In genomic region chr11:20032127-20032526, GRCh38 we compare ENCODE assay signal across 18 cellular contexts.
DNase-seq lines count a peak whose midpoint lies in the region; ATAC-seq, FAIRE-seq and TF ChIP-seq lines count a peak whose summit lies in the region.
"Had no signal": no experiment of that assay in that cellular context is flagged by ENCODE, and none has a peak within 500 bp of the region (broad histone marks: within the 10 kb centered on the region; RNA-seq: fewer than 3 reads in every experiment).

No MANE protein-coding gene starts in this region.

- no peak for TF ChIP-seq CTCF in right lobe of liver (IDR thresholded peaks at IDR 0.05)
- TF ChIP-seq CTCF in HepG2 (CRISPR knock-in tag; IDR thresholded peaks at IDR 0.05) = no peak
- TF ChIP-seq CTCF in dorsolateral prefrontal cortex (IDR thresholded peaks at IDR 0.05 in 54 of 56, conservative IDR thresholded peaks at IDR 0.05 in 2 of 56; ENCODE audit: low read depth in 1 of 56, partially characterized antibody in 56 of 56) = no peak

- no peak for TF ChIP-seq RAD21 in HepG2 (CRISPR knock-in tag; IDR thresholded peaks at IDR 0.05)

- H3K27me3 Mint-ChIP-seq in activated CD4-positive, alpha-beta T cell treated with anti-CD3 and anti-CD28 coated beads, Interleukin-2, amount 10 ng/mL, durations not matched to agents 7 days and 5 days = peaks cover 15% of the 10 kb centered on the region

- in situ Hi-C loops in HepG2 (cut with HindIII; ENCODE audit: extremely low pct_ligation_motif_present, low pct_unique_long_range_greater_than_20kb) = no loop called here

- no TSS peak for BruUV-seq in HepG2 (replicated peaks; lab: Mats Ljungman, UMichigan)

- no peak for TF ChIP-seq POLR2A in right lobe of liver (IDR thresholded peaks at IDR 0.05)
- TF ChIP-seq POLR2A in HepG2 (IDR thresholded peaks at IDR 0.05; ENCODE audit: insufficient read depth in 1 of 2, low read depth in 2 of 2, low read length in 2 of 2) = no peak

- H2BK15ac ChIP-seq in mesendoderm (replicated peaks; ENCODE audit: low read depth) = peak overlapping the region; percentile 48

- H3K27ac ChIP-seq in right lobe of liver (peak overlapping the region in 2 of 3 donors; percentile 34 to 99), HepG2 (ENCODE audit: extremely low read length, insufficient read depth, low read length) (no peak overlapping the region), dorsolateral prefrontal cortex (peak overlapping the region in 32 of 59 donors; percentile 1 to 73 (median 36)), mesendoderm (ENCODE audit: low read depth, low read length) (peak overlapping the region; percentile 84)

- H4K8ac ChIP-seq in mesendoderm (ENCODE audit: low read depth, low read length) = no peak overlapping the region

- WGBS in right lobe of liver (ENCODE audit: insufficient coverage, low coverage, low lambda C conversion rate, missing lambda C conversion rate) = 79% methylated on average over 5 of the region's 5 CpGs
- WGBS in HepG2 (ENCODE audit: low lambda C conversion rate) = 80% methylated on average over 5 of the region's 5 CpGs
- no CpG with 5 or more reads among the region's 5 CpGs for WGBS in mesendoderm (ENCODE audit: extremely low coverage, insufficient coverage, low lambda C conversion rate)

- peak overlapping the region; percentile 70 for H3K18ac ChIP-seq in mesendoderm (ENCODE audit: low read length)

- no peak overlapping the region for H2AFZ ChIP-seq in HepG2 (ENCODE audit: low read length)

- peaks cover 0 to 33% (median 14%) of the 10 kb centered on the region in 4 donors for H3K4me1 ChIP-seq in right lobe of liver
- H3K4me1 ChIP-seq in HepG2 (ENCODE audit: insufficient read depth, low read length) = peaks cover 100% of the 10 kb centered on the region
- H3K4me1 ChIP-seq in mesendoderm (ENCODE audit: control insufficient read depth, low read depth, low read length) = peaks cover 33% of the 10 kb centered on the region

- no peaks in the 10 kb centered on the region for H3K36me3 ChIP-seq in right lobe of liver
- H3K36me3 ChIP-seq in HepG2 (replicated peaks in 1 of 2; ENCODE audit: control insufficient read depth in 1 of 2, insufficient read depth in 2 of 2, low read length in 2 of 2) = peaks cover 1 to 6% of the 10 kb centered on the region in 2 experiments; a peak in 1 of 5 replicates
- no peaks in the 10 kb centered on the region for H3K36me3 ChIP-seq in mesendoderm (ENCODE audit: control insufficient read depth, insufficient read depth, low read length)

- H2BK5ac ChIP-seq in mesendoderm (ENCODE audit: low read length) = peak overlapping the region; percentile 70

- H2BK120ac ChIP-seq in mesendoderm (ENCODE audit: low read depth, low read length) = peak overlapping the region; percentile 62

- no peaks in the 10 kb centered on the region for H3K27me3 ChIP-seq in right lobe of liver
- H3K27me3 ChIP-seq in HepG2 (ENCODE audit: control insufficient read depth in 1 of 2, insufficient read depth in 2 of 2, low read length in 2 of 2) = no peaks in the 10 kb centered on the region
- no peaks in the 10 kb centered on the region for H3K27me3 ChIP-seq in dorsolateral prefrontal cortex
- H3K27me3 ChIP-seq in mesendoderm (ENCODE audit: insufficient read depth, low read length, poor library complexity) = no peaks in the 10 kb centered on the region

- no peaks in the 10 kb centered on the region for H4K20me1 ChIP-seq in HepG2 (ENCODE audit: insufficient read depth, low read length)

- CTCF ChIA-PET in HepG2 (lab: Yijun Ruan, JAX; ENCODE audit: low intra/inter-chr PET ratio, low total read pairs) = no interaction called here
- CTCF ChIA-PET in activated CD4-positive, alpha-beta T cell treated with anti-CD3 and anti-CD28 coated beads, Interleukin-2, amount 10 ng/mL, durations not matched to agents 7 days and 5 days (lab: Charles Lee) = no interaction called here

- no peak overlapping the region for H4K5ac ChIP-seq in mesendoderm (ENCODE audit: low read length)

- H3K79me2 ChIP-seq in HepG2 (ENCODE audit: insufficient read depth, low read length) = peaks cover 73% of the 10 kb centered on the region
- peaks cover 68% of the 10 kb centered on the region for H3K79me2 ChIP-seq in mesendoderm (ENCODE audit: control insufficient read depth, insufficient read depth, low read length)

- H3K4me2 ChIP-seq in HepG2 (ENCODE audit: low read depth, low read length) (no peak overlapping the region), mesendoderm (ENCODE audit: low read length) (no peak overlapping the region)

- DNase-seq in right lobe of liver = no peak
- no peak for DNase-seq in HepG2 (ENCODE audit: low spot score)
- DNase-seq in dorsolateral prefrontal cortex = no peak
- DNase-seq in mesendoderm = no peak
- no peak for DNase-seq in activated CD4-positive, alpha-beta T cell treated with anti-CD3 and anti-CD28 coated beads, Interleukin-2, amount 10 ng/mL, durations not matched to agents 7 days and 5 days
- no peak for DNase-seq in pons (ENCODE audit: low spot score)
- DNase-seq in SW 1271 (lab: John Stamatoyannopoulos, UW) = no peak
- DNase-seq: activated CD4-positive, alpha-beta T cell treated with anti-CD3 and anti-CD28 coated beads for 1 hour; activated effector memory CD4-positive, alpha-beta T cell treated with anti-CD3 and anti-CD28 coated beads, Interleukin-2, amount 50 U/mL, for 16 hours; cerebellar nuclear complex; MM.1S; naive B cell; NCI-H1694 treated with DMSO at 0.1 percent for 48 hours; NCI-H345; stimulated activated CD4-positive, alpha-beta T cell treated with anti-CD3 and anti-CD28 coated beads, Interleukin-15, amount 100 ng/mL, for 24 hours; stimulated activated naive CD8-positive, alpha-beta T cell treated with anti-CD3 and anti-CD28 coated beads, Interleukin-15, Interleukin-2, amounts not matched to agents 100 U/mL and 50 U/mL, for 24 hours; T-helper 2 cell had no signal

- no peak overlapping the region for H3K4me3 Mint-ChIP-seq in activated CD4-positive, alpha-beta T cell treated with anti-CD3 and anti-CD28 coated beads, Interleukin-2, amount 10 ng/mL, durations not matched to agents 7 days and 5 days
- H3K4me3 Mint-ChIP-seq: naive B cell had no signal

- ATAC-seq in right lobe of liver = no peak
- no peak for ATAC-seq in HepG2
- ATAC-seq in GM19324 (IDR thresholded peaks at IDR 0.05; ENCODE audit: low FRiP score, unreplicated experiment) = no peak
- ATAC-seq: stimulated activated naive CD8-positive, alpha-beta T cell treated with anti-CD3 and anti-CD28 coated beads, Interleukin-15, Interleukin-2, amounts not matched to agents 100 U/mL and 50 U/mL, for 24 hours had no signal

- H3K23ac ChIP-seq in mesendoderm (ENCODE audit: low read length) = no peak overlapping the region

- H3K4me3 ChIP-seq in right lobe of liver (no peak overlapping the region), HepG2 (replicated peaks in 1 of 3; ENCODE audit: insufficient read depth in 1 of 3, low read depth in 2 of 3, low read length in 3 of 3) (no peak overlapping the region), dorsolateral prefrontal cortex (no peak overlapping the region), mesendoderm (ENCODE audit: low read length) (no peak overlapping the region)

- no peaks in the 10 kb centered on the region for H3K4me1 Mint-ChIP-seq in activated CD4-positive, alpha-beta T cell treated with anti-CD3 and anti-CD28 coated beads, Interleukin-2, amount 10 ng/mL, durations not matched to agents 7 days and 5 days
- H3K4me1 Mint-ChIP-seq: naive B cell had no signal

- H3K9me3 Mint-ChIP-seq in activated CD4-positive, alpha-beta T cell treated with anti-CD3 and anti-CD28 coated beads, Interleukin-2, amount 10 ng/mL, durations not matched to agents 7 days and 5 days = no peaks in the 10 kb centered on the region
- H3K9me3 Mint-ChIP-seq: naive B cell had no signal

- TF ChIP-seq EP300 in HepG2 (IDR thresholded peaks at IDR 0.05; ENCODE audit: low read depth in 2 of 2, low read length in 2 of 2) (no peak), HepG2 (CRISPR knock-in tag; IDR thresholded peaks at IDR 0.05; ENCODE audit: borderline replicate concordance) (no peak)

- no peak overlapping the region for H2AK5ac ChIP-seq in mesendoderm (ENCODE audit: low read length)

- H3K9me3 ChIP-seq in right lobe of liver (no peaks in the 10 kb centered on the region), HepG2 (ENCODE audit: low read length) (no peaks in the 10 kb centered on the region)

- H3K79me1 ChIP-seq in mesendoderm (ENCODE audit: low read length) = peaks cover 4% of the 10 kb centered on the region

- peak overlapping the region; percentile 44 for H3K4ac ChIP-seq in mesendoderm (ENCODE audit: low read depth, low read length)

- H3K56ac ChIP-seq in mesendoderm (ENCODE audit: low read length) = peak overlapping the region; percentile 85

- POLR2A ChIA-PET in HepG2 (lab: Yijun Ruan, JAX) = interaction anchor here (2.2 kb wide), 1 partner anchor 10 kb away, joined by 12 read pairs; no protein-coding TSS in a partner anchor
- POLR2A ChIA-PET in activated CD4-positive, alpha-beta T cell treated with anti-CD3 and anti-CD28 coated beads, Interleukin-2, amount 10 ng/mL, durations not matched to agents 7 days and 5 days (lab: Charles Lee) = no interaction called here

- intact Hi-C loops in right lobe of liver (cut with DNase I) = no loop called here
- intact Hi-C loops in HepG2 (cut with micrococcal nuclease; ENCODE audit: unreplicated experiment) = no loop called here
- intact Hi-C loops in dorsolateral prefrontal cortex (cut with DNase I) = no loop called here

- no peak for FAIRE-seq in HepG2 (lab: Jason Lieb, UNC)

- no peak overlapping the region for H3K27ac Mint-ChIP-seq in activated CD4-positive, alpha-beta T cell treated with anti-CD3 and anti-CD28 coated beads, Interleukin-2, amount 10 ng/mL, durations not matched to agents 7 days and 5 days

- H3K9ac ChIP-seq in HepG2 (ENCODE audit: insufficient read depth, low read depth, low read length) = no peak overlapping the region
- H3K9ac ChIP-seq in mesendoderm (ENCODE audit: low read length) = peak overlapping the region; percentile 14

- no peaks in the 10 kb centered on the region for H3K36me3 Mint-ChIP-seq in activated CD4-positive, alpha-beta T cell treated with anti-CD3 and anti-CD28 coated beads, Interleukin-2, amount 10 ng/mL, durations not matched to agents 7 days and 5 days (ENCODE audit: low read depth)
- H3K36me3 Mint-ChIP-seq: naive B cell had no signal

TF ChIP-seq in HepG2, 621 proteins besides CTCF, POLR2A, EP300 and RAD21:
- TF ChIP-seq ZNF253 (CRISPR knock-in tag; IDR thresholded peaks at IDR 0.05; ENCODE audit: borderline replicate concordance) (no peak), EED (CRISPR knock-in tag; IDR thresholded peaks at IDR 0.05) (no peak), ZNF33A (CRISPR knock-in tag; IDR thresholded peaks at IDR 0.05; ENCODE audit: borderline replicate concordance) (no peak), ZNF607 (CRISPR knock-in tag; IDR thresholded peaks at IDR 0.05; ENCODE audit: borderline replicate concordance) (no peak), IKZF1 (IDR thresholded peaks at IDR 0.05) (no peak), ZNF562 (CRISPR knock-in tag; IDR thresholded peaks at IDR 0.05; ENCODE audit: borderline replicate concordance) (no peak)
